In the genomic region with DNA sequence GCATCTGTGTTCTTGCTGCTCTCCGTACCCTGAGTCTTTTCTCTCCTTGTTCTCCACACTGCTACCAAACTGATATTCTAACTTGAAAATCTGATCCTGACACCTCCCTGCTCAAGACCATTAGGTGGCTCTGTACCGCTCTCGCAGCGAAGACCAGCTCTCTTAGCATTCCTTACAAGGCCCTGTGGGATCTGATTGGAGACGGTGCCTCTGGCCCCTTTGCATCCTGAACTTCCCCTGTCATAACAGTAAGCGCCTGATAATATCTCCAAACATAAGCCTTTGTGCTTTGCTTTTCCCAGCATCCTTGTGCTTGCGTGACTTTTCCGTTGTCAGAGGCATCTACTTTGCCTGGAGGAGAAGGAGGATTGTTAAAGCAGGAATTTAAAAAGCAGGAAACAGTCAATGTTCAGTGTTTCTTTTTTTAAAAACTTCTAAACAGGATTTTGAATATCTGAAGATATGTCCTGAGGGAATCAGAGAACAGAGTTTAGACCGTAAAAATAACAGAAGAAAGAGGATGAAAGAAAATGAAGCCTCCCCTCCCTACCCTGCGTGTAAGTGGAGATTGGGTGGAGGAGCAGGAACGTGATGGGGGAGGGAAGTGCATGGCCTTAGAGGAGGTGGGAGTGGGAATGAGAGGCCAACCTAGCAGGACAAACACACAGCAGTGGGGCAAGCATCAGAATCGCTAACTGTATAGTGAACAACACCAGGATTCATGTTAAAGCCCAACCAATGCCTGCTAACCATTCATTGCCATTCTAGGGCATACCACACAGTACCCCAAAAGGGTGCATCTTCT, we compare ENCODE assay signal across 10 cellular contexts.
DNase-seq lines count a peak whose midpoint lies in the region; TF ChIP-seq lines count a peak whose summit lies in the region.
"Had no signal": no experiment of that assay in that cellular context is flagged by ENCODE, and none has a peak within 500 bp of the region (broad histone marks: within the 10 kb centered on the region; RNA-seq: fewer than 3 reads in every experiment).

No MANE protein-coding gene starts in this region.

- no peak overlapping the region for H3K4me3 Mint-ChIP-seq in osteocyte (ENCODE audit: unreplicated experiment)
- no peak overlapping the region for H3K4me3 Mint-ChIP-seq in activated CD4-positive, alpha-beta T cell treated with anti-CD3 and anti-CD28 coated beads, Interleukin-2, amount 10 ng/mL, durations not matched to agents 7 days and 5 days

- no peaks in the 10 kb centered on the region for H3K36me3 Mint-ChIP-seq in osteocyte (ENCODE audit: unreplicated experiment)
- peaks cover 3% of the 10 kb centered on the region for H3K36me3 Mint-ChIP-seq in activated CD4-positive, alpha-beta T cell treated with anti-CD3 and anti-CD28 coated beads, Interleukin-2, amount 10 ng/mL, durations not matched to agents 7 days and 5 days (ENCODE audit: low read depth)

- peak; percentile 55 for TF ChIP-seq CTCF in osteocyte (IDR thresholded peaks at IDR 0.05)

- H3K4me3 ChIP-seq in adipocyte (ENCODE audit: low read length): no peak overlapping the region

- DNase-seq in EH (ENCODE audit: low read depth): peak; percentile 100
- peak; percentile 78 for DNase-seq in adipocyte (ENCODE audit: low read depth)
- DNase-seq in glomerular endothelial cell (ENCODE audit: extremely low read depth, low read depth, low spot score): peak; percentile 82
- no peak for DNase-seq in osteocyte (ENCODE audit: extremely low spot score, unreplicated experiment)
- no peak for DNase-seq in NCI-H526 treated with DMSO at 0.1 percent for 48 hours (lab: John Stamatoyannopoulos, UW)
- no peak for DNase-seq in stimulated activated naive CD4-positive, alpha-beta T cell (lab: John Stamatoyannopoulos, UW)
- DNase-seq in activated CD8-positive, alpha-beta memory T cell treated with anti-CD3 and anti-CD28 coated beads, Interleukin-2, amount 50 U/mL, for 48 hours: no peak
- DNase-seq in activated CD4-positive, alpha-beta T cell treated with anti-CD3 and anti-CD28 coated beads, Interleukin-2, amount 10 ng/mL, durations not matched to agents 7 days and 5 days: no peak
- DNase-seq: DMS79, NCI-H1930 had no signal

- peaks cover 8% of the 10 kb centered on the region for H3K9me3 Mint-ChIP-seq in osteocyte (ENCODE audit: unreplicated experiment)
- peaks cover 13% of the 10 kb centered on the region for H3K9me3 Mint-ChIP-seq in activated CD4-positive, alpha-beta T cell treated with anti-CD3 and anti-CD28 coated beads, Interleukin-2, amount 10 ng/mL, durations not matched to agents 7 days and 5 days

- H3K27me3 Mint-ChIP-seq in osteocyte (ENCODE audit: unreplicated experiment): no peaks in the 10 kb centered on the region
- peaks cover 39% of the 10 kb centered on the region for H3K27me3 Mint-ChIP-seq in activated CD4-positive, alpha-beta T cell treated with anti-CD3 and anti-CD28 coated beads, Interleukin-2, amount 10 ng/mL, durations not matched to agents 7 days and 5 days

- peaks cover 9% of the 10 kb centered on the region for H3K4me1 Mint-ChIP-seq in osteocyte (ENCODE audit: unreplicated experiment)
- peaks cover 20% of the 10 kb centered on the region for H3K4me1 Mint-ChIP-seq in activated CD4-positive, alpha-beta T cell treated with anti-CD3 and anti-CD28 coated beads, Interleukin-2, amount 10 ng/mL, durations not matched to agents 7 days and 5 days

- H3K9ac ChIP-seq in adipocyte (ENCODE audit: low read length): no peak overlapping the region

- POLR2A ChIA-PET in activated CD4-positive, alpha-beta T cell treated with anti-CD3 and anti-CD28 coated beads, Interleukin-2, amount 10 ng/mL, durations not matched to agents 7 days and 5 days (lab: Charles Lee): no interaction called here

- no peak overlapping the region for H3K27ac Mint-ChIP-seq in osteocyte (ENCODE audit: unreplicated experiment)
- H3K27ac Mint-ChIP-seq in activated CD4-positive, alpha-beta T cell treated with anti-CD3 and anti-CD28 coated beads, Interleukin-2, amount 10 ng/mL, durations not matched to agents 7 days and 5 days: no peak overlapping the region

- H3K27me3 ChIP-seq in adipocyte (replicated peaks; ENCODE audit: control insufficient read depth, insufficient read depth, low read length): no peaks in the 10 kb centered on the region

- no peaks in the 10 kb centered on the region for H3K36me3 ChIP-seq in adipocyte (ENCODE audit: control insufficient read depth, insufficient read depth, low read length, severe bottlenecking)

- CTCF ChIA-PET in activated CD4-positive, alpha-beta T cell treated with anti-CD3 and anti-CD28 coated beads, Interleukin-2, amount 10 ng/mL, durations not matched to agents 7 days and 5 days (lab: Charles Lee): no interaction called here

- H3K9me3 ChIP-seq in adipocyte (ENCODE audit: control insufficient read depth, low read length): peaks cover 4% of the 10 kb centered on the region

- H3K4me1 ChIP-seq in adipocyte (ENCODE audit: control insufficient read depth, insufficient read depth, low read length): peaks cover 24% of the 10 kb centered on the region

Comparison
In these comparisons a context has a peak if more than half of its experiments do, and no peak if none do; other contexts are left out.
1. DNase-seq: peak in EH (single experiment), adipocyte (single experiment) and glomerular endothelial cell (single experiment); none in osteocyte (single experiment), NCI-H526 treated with DMSO at 0.1 percent for 48 hours (single experiment), stimulated activated naive CD4-positive, alpha-beta T cell (0 of 6), activated CD8-positive, alpha-beta memory T cell treated with anti-CD3 and anti-CD28 coated beads, Interleukin-2, amount 50 U/mL, for 48 hours (single experiment) and activated CD4-positive, alpha-beta T cell treated with anti-CD3 and anti-CD28 coated beads, Interleukin-2, amount 10 ng/mL, durations not matched to agents 7 days and 5 days (single experiment).